17 cellular contexts compared by ENCODE assay signal in the genomic region with DNA sequence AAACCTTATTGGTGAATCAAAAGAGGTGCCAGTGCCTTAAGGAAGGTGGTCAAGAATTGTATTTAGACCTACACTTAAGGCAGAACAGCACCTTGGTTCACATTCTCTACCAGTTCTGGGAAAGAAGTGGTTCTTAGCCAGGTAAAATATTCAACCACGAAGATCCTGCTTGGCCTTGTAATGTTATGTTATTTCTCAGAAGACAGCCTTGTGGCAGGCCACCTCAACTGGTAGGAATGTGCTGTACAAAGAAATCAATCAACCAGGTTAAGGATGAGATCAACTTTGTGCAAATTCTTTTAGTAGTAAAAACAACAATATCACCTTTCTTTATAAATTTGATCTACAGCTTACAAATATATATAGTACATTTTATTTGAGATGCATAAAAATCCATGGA.
DNase-seq lines count a peak whose midpoint lies in the region; ATAC-seq, FAIRE-seq and TF ChIP-seq lines count a peak whose summit lies in the region.
"Had no signal": no experiment of that assay in that cellular context is flagged by ENCODE, and none has a peak within 500 bp of the region (broad histone marks: within the 10 kb centered on the region; RNA-seq: fewer than 3 reads in every experiment).

No MANE protein-coding gene starts in this region.

- no peaks in the 10 kb centered on the region for H3K9me3 ChIP-seq in A549
- H3K9me3 ChIP-seq: SJSA1 had no signal

- peak overlapping the region; percentile 37 to 62; a peak in 5 of 6 replicates for H3K27ac ChIP-seq in A549
- H3K27ac ChIP-seq: SJSA1, VCaP had no signal

- no peak for FAIRE-seq in A549 (lab: Jason Lieb, UNC)
- FAIRE-seq in HTR-8/SVneo (lab: Jason Lieb, UNC): no peak
- FAIRE-seq: GM19239 had no signal

- 0% methylated on average over 1 of the region's 1 CpG for WGBS in A549 (ENCODE audit: missing lambda C conversion rate)

- no peak overlapping the region for H3K4me3 ChIP-seq in A549
- no peak overlapping the region for H3K4me3 ChIP-seq in astrocyte of the spinal cord (ENCODE audit: low read depth, low read length)
- no peak overlapping the region for H3K4me3 ChIP-seq in kidney epithelial cell (ENCODE audit: low read depth, low read length)
- H3K4me3 ChIP-seq: SJSA1 had no signal

- in situ Hi-C loops in astrocyte of the spinal cord (cut with HindIII; ENCODE audit: low sequenced_read_pairs): no loop called here

- ATAC-seq in A549: peak; percentile 19 to 67; a peak in 4 of 6 replicates

- H3K36me3 ChIP-seq in kidney epithelial cell (ENCODE audit: control insufficient read depth, insufficient read depth, low read length): no peaks in the 10 kb centered on the region
- H3K36me3 ChIP-seq: SJSA1 had no signal

- DNase-seq in A549 (ENCODE audit: low read depth in 1 of 2, low spot score in 1 of 2) (peak in 1 of 2 experiments; percentile 23), HTR-8/SVneo (ENCODE audit: insufficient read length, low spot score) (peak; percentile 21), astrocyte of the spinal cord (ENCODE audit: low read depth, low spot score) (peak; percentile 47), kidney epithelial cell (ENCODE audit: low read depth) (peak; percentile 86), activated T-cell treated with anti-CD3 and anti-CD28 coated beads for 4 hours (no peak), D341Med (ENCODE audit: low spot score) (no peak), NCI-H2196 (lab: John Stamatoyannopoulos, UW; ENCODE audit: unreplicated experiment) (no peak)
- no peak for DNase-seq in activated CD4-positive, CD25-positive, alpha-beta regulatory T cell (lab: John Stamatoyannopoulos, UW)
- DNase-seq: activated CD8-positive, alpha-beta memory T cell treated with anti-CD3 and anti-CD28 coated beads for 24 hours; CD8-positive, alpha-beta memory T cell; hypothalamus; MM.1S; NCI-H2107; nephron progenitor cell had no signal

- TF ChIP-seq CTCF in A549 (IDR thresholded peaks at IDR 0.05) (no peak), astrocyte of the spinal cord (IDR thresholded peaks at IDR 0.05; ENCODE audit: low read depth, low read length) (no peak), kidney epithelial cell (IDR thresholded peaks at IDR 0.05; ENCODE audit: insufficient read depth, low read length, poor library complexity, severe bottlenecking) (no peak)

- no peak for TF ChIP-seq POLR2A in A549 (IDR thresholded peaks at IDR 0.05; ENCODE audit: low read length)

- H3K4me1 ChIP-seq in A549: peaks cover 35% of the 10 kb centered on the region

- peak overlapping the region; percentile 19; the same call in 2 of the 3 replicates for H3K4me2 ChIP-seq in A549

- CTCF ChIA-PET in A549 (lab: Yijun Ruan, JAX): interaction anchor here (1.7 kb wide), 1 partner anchor 249 kb away, joined by 6 read pairs; no protein-coding TSS in a partner anchor

- TF ChIP-seq EP300 in A549 (IDR thresholded peaks at IDR 0.05): no peak

- POLR2A ChIA-PET in A549 (lab: Yijun Ruan, JAX): no interaction called here

- H3K27me3 ChIP-seq in kidney epithelial cell (ENCODE audit: control insufficient read depth, insufficient read depth, low read length): no peaks in the 10 kb centered on the region
- H3K27me3 ChIP-seq: SJSA1 had no signal

- no peak for TF ChIP-seq RAD21 in A549 (conservative IDR thresholded peaks at IDR 0.05 in 1 of 2, IDR thresholded peaks at IDR 0.05 in 1 of 2)

TF ChIP-seq in A549, 52 proteins besides CTCF, POLR2A, EP300 and RAD21:
- no peak for TF ChIP-seq FOSB (CRISPR knock-in tag; IDR thresholded peaks at IDR 0.05)
- no peak for TF ChIP-seq FOXS1 (CRISPR knock-in tag; IDR thresholded peaks at IDR 0.05)
- TF ChIP-seq CBX8 (IDR thresholded peaks at IDR 0.05): no peak
- no peak for TF ChIP-seq ZC3H11A (IDR thresholded peaks at IDR 0.05)
- no peak for TF ChIP-seq ESRRA (IDR thresholded peaks at IDR 0.05; ENCODE audit: borderline replicate concordance, low read length)
- no peak for TF ChIP-seq HMGXB4 (CRISPR knock-in tag; IDR thresholded peaks at IDR 0.05; ENCODE audit: borderline replicate concordance)
- no peak for TF ChIP-seq RARB (CRISPR knock-in tag; IDR thresholded peaks at IDR 0.05)
- no peak for TF ChIP-seq PBX3 (IDR thresholded peaks at IDR 0.05)
- TF ChIP-seq JUNB (IDR thresholded peaks at IDR 0.05): no peak
- TF ChIP-seq EHMT2 (IDR thresholded peaks at IDR 0.05; ENCODE audit: low read depth): no peak
- TF ChIP-seq CEBPB (IDR thresholded peaks at IDR 0.05): no peak
- no peak for TF ChIP-seq NR3C1 (IDR thresholded peaks at IDR 0.05)
- TF ChIP-seq HOXB13 (CRISPR knock-in tag; IDR thresholded peaks at IDR 0.05; ENCODE audit: low read depth): no peak
- TF ChIP-seq, protein P1, sequence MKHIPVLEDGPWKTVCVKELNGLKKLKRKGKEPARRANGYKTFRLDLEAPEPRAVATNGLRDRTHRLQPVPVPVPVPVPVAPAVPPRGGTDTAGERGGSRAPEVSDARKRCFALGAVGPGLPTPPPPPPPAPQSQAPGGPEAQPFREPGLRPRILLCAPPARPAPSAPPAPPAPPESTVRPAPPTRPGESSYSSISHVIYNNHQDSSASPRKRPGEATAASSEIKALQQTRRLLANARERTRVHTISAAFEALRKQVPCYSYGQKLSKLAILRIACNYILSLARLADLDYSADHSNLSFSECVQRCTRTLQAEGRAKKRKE (CRISPR knock-in tag; IDR thresholded peaks at IDR 0.05; ENCODE audit: low read depth): no peak

Comparison
In these comparisons a context has a peak if more than half of its experiments do, and no peak if none do; other contexts are left out.
1. DNase-seq: peak in HTR-8/SVneo (single experiment), astrocyte of the spinal cord (single experiment) and kidney epithelial cell (single experiment); none in activated T-cell treated with anti-CD3 and anti-CD28 coated beads for 4 hours (single experiment), D341Med (single experiment), activated CD4-positive, CD25-positive, alpha-beta regulatory T cell (0 of 4) and NCI-H2196 (single experiment).